ENCODE assay signal across 10 cellular contexts in the genomic region with DNA sequence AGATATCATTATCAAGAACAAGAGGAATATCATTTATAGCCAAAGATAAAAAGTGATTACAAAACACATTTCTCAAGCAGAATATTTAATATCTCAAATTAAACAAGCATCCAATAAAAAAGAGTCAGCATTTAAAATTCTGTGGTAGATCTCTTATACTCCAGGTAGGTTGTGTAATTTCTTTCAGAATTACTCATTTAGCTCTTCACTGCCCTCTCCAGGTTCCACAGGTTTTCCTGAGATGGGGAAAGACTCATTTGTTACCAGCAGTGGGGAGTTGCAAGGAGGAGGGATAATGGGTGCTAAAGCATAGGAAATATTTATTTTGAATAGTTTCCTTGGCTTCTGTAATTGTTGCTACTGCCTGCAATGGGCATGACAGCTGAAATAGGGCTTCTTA.
DNase-seq lines count a peak whose midpoint lies in the region; ATAC-seq and TF ChIP-seq lines count a peak whose summit lies in the region.
"Had no signal": no experiment of that assay in that cellular context is flagged by ENCODE, and none has a peak within 500 bp of the region (broad histone marks: within the 10 kb centered on the region; RNA-seq: fewer than 3 reads in every experiment).

No MANE protein-coding gene starts in this region.

- no peak overlapping the region for H4K8ac ChIP-seq in mesenchymal stem cell (ENCODE audit: low read length)

- no peaks in the 10 kb centered on the region for H3K9me3 ChIP-seq in CD4-positive, CD25-positive, alpha-beta regulatory T cell (ENCODE audit: control insufficient read depth in 2 of 2, low read length in 2 of 2)
- H3K9me3 ChIP-seq in mesenchymal stem cell (ENCODE audit: control insufficient read depth, low read length): peaks cover 4% of the 10 kb centered on the region

- in situ Hi-C loops in brain microvascular endothelial cell (cut with HindIII; ENCODE audit: low pct_ligation_motif_present, low sequenced_read_pairs): no loop called here

- H3K27ac ChIP-seq in CD4-positive, CD25-positive, alpha-beta regulatory T cell (ENCODE audit: insufficient read depth, low read length, poor library complexity, severe bottlenecking): no peak overlapping the region
- H3K27ac ChIP-seq in brain microvascular endothelial cell (no peak overlapping the region), mesenchymal stem cell (ENCODE audit: low read length, poor library complexity, severe bottlenecking) (no peak overlapping the region)

- no peaks in the 10 kb centered on the region for H3K27me3 Mint-ChIP-seq in CD4-positive, CD25-positive, alpha-beta regulatory T cell
- H3K27me3 Mint-ChIP-seq: central memory CD8-positive, alpha-beta T cell had no signal

- peaks cover 0 to 4% (median 0%) of the 10 kb centered on the region in 7 donors for H3K9me3 Mint-ChIP-seq in CD4-positive, CD25-positive, alpha-beta regulatory T cell
- H3K9me3 Mint-ChIP-seq: central memory CD8-positive, alpha-beta T cell had no signal

- H2BK15ac ChIP-seq in mesenchymal stem cell (ENCODE audit: low read depth, poor library complexity, severe bottlenecking): no peak overlapping the region

- H2BK12ac ChIP-seq in mesenchymal stem cell (ENCODE audit: low read length in 2 of 2): no peak overlapping the region

- H3K4ac ChIP-seq in mesenchymal stem cell (ENCODE audit: low read depth in 1 of 2, low read length in 2 of 2): no peak overlapping the region

- peak overlapping the region in 3 of 4 donors; percentile 9 to 83 (median 51) for H3K4me3 Mint-ChIP-seq in CD4-positive, CD25-positive, alpha-beta regulatory T cell
- H3K4me3 Mint-ChIP-seq: central memory CD8-positive, alpha-beta T cell had no signal

- no peaks in the 10 kb centered on the region for H3K27me3 ChIP-seq in CD4-positive, CD25-positive, alpha-beta regulatory T cell (ENCODE audit: control insufficient read depth, insufficient read depth, low read length)
- H3K27me3 ChIP-seq in brain microvascular endothelial cell (replicated peaks) (no peaks in the 10 kb centered on the region), mesenchymal stem cell (ENCODE audit: control insufficient read depth in 1 of 2, insufficient read depth in 1 of 2, low read length in 2 of 2) (peaks cover 7 to 51% of the 10 kb centered on the region in 2 experiments)

- no peaks in the 10 kb centered on the region for H3K79me1 ChIP-seq in mesenchymal stem cell (replicated peaks; ENCODE audit: low read length, poor library complexity, severe bottlenecking)

- no peak overlapping the region for H3K9ac ChIP-seq in mesenchymal stem cell (ENCODE audit: low read length)

- DNase-seq in CD4-positive, CD25-positive, alpha-beta regulatory T cell: no peak
- DNase-seq in HPDE6-E6E7 (ENCODE audit: extremely low spot score) (peak; percentile 51), brain microvascular endothelial cell (no peak), mesenchymal stem cell (peak; percentile 26), NCI-H526 treated with DMSO at 0.1 percent for 48 hours (lab: John Stamatoyannopoulos, UW) (no peak)
- DNase-seq in NK-92 treated with Interleukin-12 subunit alpha and Interleukin-12 subunit beta, amount 100 ng/mL, for 24 hours (lab: John Stamatoyannopoulos, UW): no peak
- no peak for DNase-seq in stimulated activated CD4-positive, alpha-beta T cell treated with anti-CD3 and anti-CD28 coated beads, Interleukin-4, amount 100 ng/mL, for 24 hours
- DNase-seq: T-helper 9 cell had no signal

- peaks cover 32 to 83% (median 56%) of the 10 kb centered on the region in 4 donors for H3K4me1 Mint-ChIP-seq in CD4-positive, CD25-positive, alpha-beta regulatory T cell

- H4K91ac ChIP-seq in mesenchymal stem cell (ENCODE audit: low read length): no peak overlapping the region

- H3K4me2 ChIP-seq in mesenchymal stem cell (ENCODE audit: low read length, poor library complexity, severe bottlenecking): no peak overlapping the region

- TF ChIP-seq CTCF in brain microvascular endothelial cell (IDR thresholded peaks at IDR 0.05; ENCODE audit: low read depth, low read length, missing control alignments): peak; percentile 65

- H2BK5ac ChIP-seq in mesenchymal stem cell (ENCODE audit: low read depth, low read length, poor library complexity, severe bottlenecking): no peak overlapping the region

- H3K14ac ChIP-seq in mesenchymal stem cell (ENCODE audit: low read length in 2 of 2): no peak overlapping the region

- H2AFZ ChIP-seq in mesenchymal stem cell (ENCODE audit: low read depth, low read length): no peak overlapping the region

- peak overlapping the region in 2 of 3 donors; percentile 61 to 64 for H3K27ac Mint-ChIP-seq in CD4-positive, CD25-positive, alpha-beta regulatory T cell

- peaks cover 52% of the 10 kb centered on the region for H3K4me1 ChIP-seq in CD4-positive, CD25-positive, alpha-beta regulatory T cell (ENCODE audit: control insufficient read depth, insufficient read depth, low read length, poor library complexity, severe bottlenecking)
- H3K4me1 ChIP-seq in mesenchymal stem cell (ENCODE audit: control insufficient read depth, insufficient read depth, low read depth, low read length): peaks cover 1% of the 10 kb centered on the region

- no peak overlapping the region for H2AK5ac ChIP-seq in mesenchymal stem cell (ENCODE audit: low read length, severe bottlenecking)

- no peak for ATAC-seq in CD4-positive, CD25-positive, alpha-beta regulatory T cell (ENCODE audit: low read depth in 2 of 2)
- no peak for ATAC-seq in HG03469 (IDR thresholded peaks at IDR 0.05; ENCODE audit: unreplicated experiment)

- H3K18ac ChIP-seq in mesenchymal stem cell (ENCODE audit: low read depth in 1 of 2, low read length in 2 of 2): no peak overlapping the region

- no peaks in the 10 kb centered on the region for H3K36me3 Mint-ChIP-seq in CD4-positive, CD25-positive, alpha-beta regulatory T cell

- H2BK120ac ChIP-seq in mesenchymal stem cell (ENCODE audit: low read depth, low read length): no peak overlapping the region

- no peaks in the 10 kb centered on the region for H3K36me3 ChIP-seq in CD4-positive, CD25-positive, alpha-beta regulatory T cell (ENCODE audit: control insufficient read depth, insufficient read depth, low read length)
- H3K36me3 ChIP-seq in brain microvascular endothelial cell (replicated peaks) (no peaks in the 10 kb centered on the region), mesenchymal stem cell (ENCODE audit: control insufficient read depth in 1 of 2, insufficient read depth in 2 of 2, low read depth in 1 of 2, low read length in 2 of 2) (no peaks in the 10 kb centered on the region)

- H3K4me3 ChIP-seq in CD4-positive, CD25-positive, alpha-beta regulatory T cell (ENCODE audit: low read depth, low read length): no peak overlapping the region
- H3K4me3 ChIP-seq in brain microvascular endothelial cell (ENCODE audit: low read depth, low read length) (no peak overlapping the region), mesenchymal stem cell (ENCODE audit: insufficient read depth in 1 of 2, low read depth in 1 of 2, low read length in 2 of 2) (no peak overlapping the region)

- H3K23ac ChIP-seq in mesenchymal stem cell (ENCODE audit: low read length in 2 of 2): no peak overlapping the region

Comparison
In these comparisons a context has a peak if more than half of its experiments do, and no peak if none do; other contexts are left out.
1. DNase-seq: peak in HPDE6-E6E7 (single experiment) and mesenchymal stem cell (single experiment); none in CD4-positive, CD25-positive, alpha-beta regulatory T cell (0 of 3), brain microvascular endothelial cell (single experiment), NCI-H526 treated with DMSO at 0.1 percent for 48 hours (single experiment), NK-92 treated with Interleukin-12 subunit alpha and Interleukin-12 subunit beta, amount 100 ng/mL, for 24 hours (single experiment) and stimulated activated CD4-positive, alpha-beta T cell treated with anti-CD3 and anti-CD28 coated beads, Interleukin-4, amount 100 ng/mL, for 24 hours (single experiment).